In the genomic region with DNA sequence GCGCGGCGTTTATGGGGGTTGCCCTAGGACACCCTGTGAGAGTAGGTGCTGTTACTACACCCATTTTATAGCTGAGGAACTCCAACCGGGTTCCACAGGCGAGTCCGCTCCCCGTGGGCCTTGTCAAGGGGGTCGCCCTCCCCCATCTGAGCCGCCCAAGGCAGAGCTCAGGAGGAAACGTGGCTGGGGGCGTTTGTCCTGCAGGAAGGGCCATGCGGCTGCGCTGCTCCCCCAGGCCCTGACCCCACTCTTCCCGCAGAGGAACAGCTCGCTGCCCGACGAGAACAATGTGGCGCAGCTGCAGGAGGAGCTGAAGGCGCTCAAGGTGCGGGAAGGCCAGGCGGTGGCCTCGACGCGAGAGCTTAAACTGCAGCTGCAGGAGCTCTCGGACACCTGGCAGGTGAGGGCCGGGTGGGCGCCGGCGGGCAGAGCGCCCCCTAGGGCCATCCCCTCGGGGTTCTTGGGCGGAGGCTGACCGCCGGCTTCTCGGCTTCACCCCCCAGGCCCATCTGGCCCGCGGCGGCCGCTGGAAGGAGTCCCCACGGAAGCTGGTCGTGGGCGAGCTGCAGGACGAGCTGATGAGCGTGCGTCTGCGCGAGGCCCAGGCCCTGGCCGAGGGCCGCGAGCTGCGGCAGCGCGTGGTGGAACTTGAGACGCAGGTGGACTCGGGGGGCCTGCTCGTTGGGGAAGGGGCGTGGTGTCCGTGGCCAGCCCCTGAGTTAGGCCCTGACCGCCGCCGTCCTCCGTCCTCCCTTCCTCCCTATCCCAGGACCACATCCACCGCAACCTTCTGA, we compare ENCODE assay signal across 1 cellular context.
TF ChIP-seq lines count a peak whose summit lies in the region.

No MANE protein-coding gene starts in this region.

TF ChIP-seq in WTC11, 78 proteins besides CTCF, POLR2A, EP300 and RAD21 (continued from another document):
- TF ChIP-seq, protein P1, sequence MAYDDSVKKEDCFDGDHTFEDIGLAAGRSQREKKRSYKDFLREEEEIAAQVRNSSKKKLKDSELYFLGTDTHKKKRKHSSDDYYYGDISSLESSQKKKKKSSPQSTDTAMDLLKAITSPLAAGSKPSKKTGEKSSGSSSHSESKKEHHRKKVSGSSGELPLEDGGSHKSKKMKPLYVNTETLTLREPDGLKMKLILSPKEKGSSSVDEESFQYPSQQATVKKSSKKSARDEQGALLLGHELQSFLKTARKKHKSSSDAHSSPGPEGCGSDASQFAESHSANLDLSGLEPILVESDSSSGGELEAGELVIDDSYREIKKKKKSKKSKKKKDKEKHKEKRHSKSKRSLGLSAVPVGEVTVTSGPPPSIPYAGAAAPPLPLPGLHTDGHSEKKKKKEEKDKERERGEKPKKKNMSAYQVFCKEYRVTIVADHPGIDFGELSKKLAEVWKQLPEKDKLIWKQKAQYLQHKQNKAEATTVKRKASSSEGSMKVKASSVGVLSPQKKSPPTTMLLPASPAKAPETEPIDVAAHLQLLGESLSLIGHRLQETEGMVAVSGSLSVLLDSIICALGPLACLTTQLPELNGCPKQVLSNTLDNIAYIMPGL (CRISPR knock-in tag; IDR thresholded peaks at IDR 0.05) = no peak; the same call in 1 of the 2 replicates
- TF ChIP-seq ZNF232 (CRISPR knock-in tag; IDR thresholded peaks at IDR 0.05) = no peak
- no peak for TF ChIP-seq ELF4 (CRISPR knock-in tag; IDR thresholded peaks at IDR 0.05; ENCODE audit: low read depth)
- TF ChIP-seq ZNF317 (CRISPR knock-in tag; IDR thresholded peaks at IDR 0.05; ENCODE audit: borderline replicate concordance, low read depth) = no peak
- TF ChIP-seq CBFB (CRISPR knock-in tag; IDR thresholded peaks at IDR 0.05; ENCODE audit: low read depth) = no peak
